11 cellular contexts compared by ENCODE assay signal in genomic region chr19:719081-719512, GRCh38. TPM values are rescaled to one million over a fixed set of nuclear protein-coding genes. Genes with fewer than 3 reads are reported as not detected.
DNase-seq lines count a peak whose midpoint lies in the region; ATAC-seq and TF ChIP-seq lines count a peak whose summit lies in the region.
"Had no signal": no experiment of that assay in that cellular context is flagged by ENCODE, and none has a peak within 500 bp of the region (broad histone marks: within the 10 kb centered on the region; RNA-seq: fewer than 3 reads in every experiment).

No MANE protein-coding gene starts in this region.

- TF ChIP-seq CTCF in fibroblast of villous mesenchyme (IDR thresholded peaks at IDR 0.05; ENCODE audit: insufficient read depth, low read depth, low read length), result no peak

- intact Hi-C loops in Right ventricle myocardium inferior (cut with DNase I), result no loop called here
- intact Hi-C loops in cardiac septum (cut with DNase I), result no loop called here
- intact Hi-C loops in aorta (cut with DNase I), result no loop called here

- no peaks in the 10 kb centered on the region for H3K27me3 ChIP-seq in aorta (ENCODE audit: control insufficient read depth in 1 of 2, insufficient read depth in 2 of 2, low read length in 1 of 2)

- no peaks in the 10 kb centered on the region for H3K36me3 ChIP-seq in aorta (ENCODE audit: control insufficient read depth in 1 of 2, insufficient read depth in 2 of 2, low read length in 1 of 2)

- DNase-seq in Right ventricle myocardium inferior (ENCODE audit: missing footprints), result peak; percentile 84
- DNase-seq in cardiac septum (ENCODE audit: low spot score), result no peak
- DNase-seq in fibroblast of villous mesenchyme (ENCODE audit: low read depth), result peak; percentile 63
- peak in 46 of 56 donors; percentile 8 to 80 (median 52) for DNase-seq in nucleus accumbens (lab: John Stamatoyannopoulos, UW)
- DNase-seq in aorta, result peak; percentile 78 to 88
- DNase-seq in NK-92 treated with Interleukin-12 subunit alpha and Interleukin-12 subunit beta, amount 100 ng/mL, for 24 hours (lab: John Stamatoyannopoulos, UW), result no peak
- DNase-seq in activated effector memory CD4-positive, alpha-beta T cell treated with anti-CD3 and anti-CD28 coated beads, Interleukin-2, amount 50 U/mL, for 16 hours, result no peak
- DNase-seq in NCI-H2171 treated with DMSO at 0.1 percent for 48 hours (lab: John Stamatoyannopoulos, UW), result no peak

- H3K4me3 ChIP-seq in fibroblast of villous mesenchyme (ENCODE audit: low read depth, low read length), result no peak overlapping the region
- no peak overlapping the region for H3K4me3 ChIP-seq in aorta (ENCODE audit: low read length in 2 of 2)

- 59 to 69% methylated on average over 45 to 49 of the region's 49 CpGs for WGBS in aorta, 2 donors

- no peak overlapping the region for H3K27ac ChIP-seq in aorta (ENCODE audit: low read depth in 1 of 2, low read length in 2 of 2)

- H3K4me1 ChIP-seq in aorta (ENCODE audit: control insufficient read depth in 1 of 2, insufficient read depth in 2 of 2, low read length in 2 of 2), result no peaks in the 10 kb centered on the region

- H3K9me3 ChIP-seq in aorta (ENCODE audit: control insufficient read depth, low read length), result peaks cover 2% of the 10 kb centered on the region

- peak; percentile 90 for ATAC-seq in Right ventricle myocardium inferior
- peak; percentile 88 for ATAC-seq in aorta (ENCODE audit: low FRiP score)

RNA-seq across cellular contexts. Expression of gene PALM, which starts 10.4 kb away (rescaled TPM):
- total RNA-seq in Right ventricle myocardium inferior, result 34.0 TPM
- 18.9 TPM for total RNA-seq in cardiac septum
- total RNA-seq in fibroblast of villous mesenchyme, result 0.32 and 1.7 TPM in 2 replicates
- 10 to 100 TPM; 27.5 to 75.1 TPM for total RNA-seq in aorta
- polyA plus RNA-seq in aorta, result 1 to 10 TPM in 1 of 2 donors, under 1 TPM in 1; 0.59 to 2.5 TPM
- total RNA-seq: HT1080 had no signal

RNA-seq across cellular contexts. Expression of gene PRSS57, which starts 23.8 kb away (rescaled TPM):
- total RNA-seq in Right ventricle myocardium inferior (not detected), cardiac septum (not detected), fibroblast of villous mesenchyme (not detected in 2 replicates), aorta (not detected)
- not detected for polyA plus RNA-seq in aorta
- total RNA-seq: A673, bronchial epithelial cell, HT1080 had no signal

RNA-seq across cellular contexts. Expression of gene MISP, which starts 31.8 kb away (rescaled TPM):
- total RNA-seq in Right ventricle myocardium inferior (not detected), cardiac septum (not detected), fibroblast of villous mesenchyme (under 0.01 and 0.43 TPM in 2 replicates), aorta (under 1 TPM in 1 of 2 donors, not detected in 1; 0.12 TPM)
- 10 to 100 TPM in 1 of 2 donors, 1 to 10 TPM in 1; 1.0 to 53.3 TPM for polyA plus RNA-seq in aorta

RNA-seq across cellular contexts. Expression of gene FSTL3, which starts 42.9 kb away (rescaled TPM):
- total RNA-seq in Right ventricle myocardium inferior, result 37.1 TPM
- total RNA-seq in cardiac septum, result 136 TPM
- 49.2 and 83.1 TPM in 2 replicates for total RNA-seq in fibroblast of villous mesenchyme
- 100 to 1,000 TPM; 116 to 134 TPM for total RNA-seq in aorta
- polyA plus RNA-seq in aorta, result 10 to 100 TPM; 40.6 to 80.1 TPM

RNA-seq across cellular contexts. Expression of gene RNF126, which starts 56.1 kb away (rescaled TPM):
- total RNA-seq in Right ventricle myocardium inferior (19.7 TPM), cardiac septum (31.4 TPM), fibroblast of villous mesenchyme (30.7 and 50.3 TPM in 2 replicates), aorta (10 to 100 TPM; 26.7 to 26.9 TPM)
- polyA plus RNA-seq in aorta, result 10 to 100 TPM; 18.3 to 38.5 TPM

Comparison
In these comparisons a context has a peak if more than half of its experiments do, and no peak if none do; other contexts are left out.
1. DNase-seq: peak in Right ventricle myocardium inferior (single experiment), fibroblast of villous mesenchyme (single experiment), nucleus accumbens (46 of 56) and aorta (2 of 2); none in cardiac septum (single experiment), NK-92 treated with Interleukin-12 subunit alpha and Interleukin-12 subunit beta, amount 100 ng/mL, for 24 hours (single experiment), activated effector memory CD4-positive, alpha-beta T cell treated with anti-CD3 and anti-CD28 coated beads, Interleukin-2, amount 50 U/mL, for 16 hours (single experiment) and NCI-H2171 treated with DMSO at 0.1 percent for 48 hours (single experiment).